Comparison of ENCODE assay signal across 18 cellular contexts in genomic region chr7:122100021-122100420, GRCh38. TPM values are rescaled to one million over a fixed set of nuclear protein-coding genes. Genes with fewer than 3 reads are reported as not detected.
DNase-seq lines count a peak whose midpoint lies in the region; FAIRE-seq and TF ChIP-seq lines count a peak whose summit lies in the region.
"Had no signal": no experiment of that assay in that cellular context is flagged by ENCODE, and none has a peak within 500 bp of the region (broad histone marks: within the 10 kb centered on the region; RNA-seq: fewer than 3 reads in every experiment).

No MANE protein-coding gene starts in this region.

- H3K4me3 ChIP-seq in fibroblast of pulmonary artery (replicated peaks; ENCODE audit: low read depth, low read length), result no peak overlapping the region
- H3K4me3 ChIP-seq: BLaER1 had no signal

- no peak for FAIRE-seq in urothelium cell line (lab: Jason Lieb, UNC)
- FAIRE-seq: A204.1, GM19239 had no signal

- peak; percentile 61 for DNase-seq in OCI-M1 (lab: John Stamatoyannopoulos, UW)
- peak; percentile 36 for DNase-seq in dermis blood vessel endothelial cell
- peak; percentile 6 for DNase-seq in fibroblast of pulmonary artery (ENCODE audit: low read depth)
- DNase-seq in pulmonary artery endothelial cell (ENCODE audit: low read depth, low spot score), result peak; percentile 11
- no peak for DNase-seq in urothelium cell line (ENCODE audit: low spot score)
- no peak for DNase-seq in iPS-NIHi11 (ENCODE audit: low spot score)
- DNase-seq in activated CD4-positive, alpha-beta T cell treated with anti-CD3 and anti-CD28 coated beads, Interleukin-2, amount 50 U/mL, for 4 hours, result no peak
- DNase-seq: CD4-positive, CD25-positive, alpha-beta regulatory T cell; DMS153; DND-41; KG1; MM.1S; NCI-H2029; NCI-H526 treated with DMSO at 0.1 percent for 48 hours; SHP77 treated with DMSO at 0.1 percent for 48 hours had no signal

- TF ChIP-seq CTCF in fibroblast of pulmonary artery (IDR thresholded peaks at IDR 0.05; ENCODE audit: low read length, missing control alignments), result no peak

RNA-seq across cellular contexts. Expression of gene AASS, which starts 44.0 kb away (rescaled TPM):
- total RNA-seq in dermis blood vessel endothelial cell, result 39.7 and 44.5 TPM in 2 replicates
- 34.0 and 57.1 TPM in 2 replicates for total RNA-seq in pulmonary artery endothelial cell

Comparison
In these comparisons a context has a peak if more than half of its experiments do, and no peak if none do; other contexts are left out.
1. DNase-seq: peak in OCI-M1 (single experiment), dermis blood vessel endothelial cell (single experiment), fibroblast of pulmonary artery (single experiment) and pulmonary artery endothelial cell (single experiment); none in urothelium cell line (single experiment), iPS-NIHi11 (single experiment) and activated CD4-positive, alpha-beta T cell treated with anti-CD3 and anti-CD28 coated beads, Interleukin-2, amount 50 U/mL, for 4 hours (0 of 2).